ENCODE assay signal across 16 cellular contexts in genomic region chr15:44101944-44102343, GRCh38.
DNase-seq lines count a peak whose midpoint lies in the region; ATAC-seq, FAIRE-seq and TF ChIP-seq lines count a peak whose summit lies in the region.
"Had no signal": no experiment of that assay in that cellular context is flagged by ENCODE, and none has a peak within 500 bp of the region (broad histone marks: within the 10 kb centered on the region; RNA-seq: fewer than 3 reads in every experiment).

No MANE protein-coding gene starts in this region.

- FAIRE-seq in A549 (lab: Jason Lieb, UNC) (no peak), astrocyte (lab: Jason Lieb, UNC) (no peak)
- FAIRE-seq: TTC549 had no signal

- 54% methylated on average over 1 of the region's 1 CpG for WGBS in A549 (ENCODE audit: missing lambda C conversion rate)

- peaks cover 4% of the 10 kb centered on the region for H4K20me1 ChIP-seq in astrocyte (ENCODE audit: insufficient read depth, low read length)

- no peaks in the 10 kb centered on the region for H3K9me3 ChIP-seq in A549
- no peaks in the 10 kb centered on the region for H3K9me3 ChIP-seq in astrocyte (ENCODE audit: insufficient read depth, low read depth, low read length)
- H3K9me3 ChIP-seq in colonic mucosa, result no peaks in the 10 kb centered on the region
- H3K9me3 ChIP-seq: BE2C, suprapubic skin had no signal

- peaks cover 68% of the 10 kb centered on the region for H3K79me2 ChIP-seq in astrocyte (ENCODE audit: insufficient read depth, low read length)

- DNase-seq in A549 (ENCODE audit: low read depth in 1 of 2, low spot score in 1 of 2), result peak in 1 of 2 experiments; percentile 8
- peak; percentile 76 for DNase-seq in HS-27A (ENCODE audit: low read depth)
- DNase-seq in astrocyte (ENCODE audit: low read depth), result peak; percentile 96
- no peak for DNase-seq in glutamatergic neuron
- DNase-seq in stimulated activated CD4-positive, alpha-beta T cell treated with anti-CD3 and anti-CD28 coated beads, Interleukin-2, amount 100 ng/mL, for 48 hours, result no peak
- no peak for DNase-seq in colonic mucosa
- DNase-seq: activated T-cell treated with anti-CD3 and anti-CD28 coated beads, Interleukin-2, amount 50 U/mL, for 24 hours; BE2C; GF-D8 had no signal

- H3K27ac Mint-ChIP-seq in astrocyte (ENCODE audit: unreplicated experiment) (peak overlapping the region; percentile 94), glutamatergic neuron (ENCODE audit: unreplicated experiment) (peak overlapping the region; percentile 88)
- H3K27ac Mint-ChIP-seq: activated T-cell treated with anti-CD3 and anti-CD28 coated beads, Interleukin-2, amount 50 U/mL, for 24 hours; IgD-negative memory B cell; memory B cell had no signal

- H3K4me1 Mint-ChIP-seq in astrocyte (ENCODE audit: low read depth, unreplicated experiment) (peaks cover 37% of the 10 kb centered on the region), glutamatergic neuron (ENCODE audit: low read depth, unreplicated experiment) (peaks cover 28% of the 10 kb centered on the region)
- H3K4me1 Mint-ChIP-seq: central memory CD8-positive, alpha-beta T cell; IgD-negative memory B cell; memory B cell had no signal

- peak in 1 of 2 experiments; percentile 59; a peak in 3 of 6 replicates for ATAC-seq in A549
- ATAC-seq in HG03439 (IDR thresholded peaks at IDR 0.05; ENCODE audit: unreplicated experiment), result no peak
- ATAC-seq in GM19035 (IDR thresholded peaks at IDR 0.05; ENCODE audit: unreplicated experiment), result no peak

- peaks cover 38% of the 10 kb centered on the region for H3K4me1 ChIP-seq in A549
- H3K4me1 ChIP-seq in astrocyte (ENCODE audit: insufficient read depth, low read length), result peaks cover 32% of the 10 kb centered on the region
- no peaks in the 10 kb centered on the region for H3K4me1 ChIP-seq in colonic mucosa
- H3K4me1 ChIP-seq: BE2C, suprapubic skin had no signal

- TF ChIP-seq RAD21 in A549 (conservative IDR thresholded peaks at IDR 0.05 in 1 of 2, IDR thresholded peaks at IDR 0.05 in 1 of 2), result no peak

- TF ChIP-seq POLR2A in A549 (IDR thresholded peaks at IDR 0.05; ENCODE audit: low read length), result no peak

- no peaks in the 10 kb centered on the region for H3K27me3 Mint-ChIP-seq in astrocyte (ENCODE audit: low read depth, unreplicated experiment)
- H3K27me3 Mint-ChIP-seq in glutamatergic neuron (ENCODE audit: unreplicated experiment), result peaks cover 4% of the 10 kb centered on the region
- H3K27me3 Mint-ChIP-seq: IgD-negative memory B cell had no signal

- H3K9me3 Mint-ChIP-seq in astrocyte (ENCODE audit: unreplicated experiment), result no peaks in the 10 kb centered on the region
- H3K9me3 Mint-ChIP-seq in glutamatergic neuron (ENCODE audit: unreplicated experiment), result peaks cover 3% of the 10 kb centered on the region
- H3K9me3 Mint-ChIP-seq: activated T-cell treated with anti-CD3 and anti-CD28 coated beads, Interleukin-2, amount 50 U/mL, for 24 hours; central memory CD8-positive, alpha-beta T cell; IgD-negative memory B cell; memory B cell had no signal

- peak overlapping the region; percentile 84 for H3K4me2 ChIP-seq in A549
- H3K4me2 ChIP-seq in astrocyte (ENCODE audit: low read length), result peak overlapping the region; percentile 79

- H3K36me3 ChIP-seq in astrocyte (ENCODE audit: insufficient read depth, low read length) (no peaks in the 10 kb centered on the region), colonic mucosa (no peaks in the 10 kb centered on the region)
- H3K36me3 ChIP-seq: BE2C, suprapubic skin had no signal

- H3K36me3 Mint-ChIP-seq in astrocyte (ENCODE audit: low read depth, unreplicated experiment) (no peaks in the 10 kb centered on the region), glutamatergic neuron (ENCODE audit: unreplicated experiment) (no peaks in the 10 kb centered on the region)
- H3K36me3 Mint-ChIP-seq: IgD-negative memory B cell, memory B cell had no signal

- H3K9ac ChIP-seq in astrocyte (ENCODE audit: low read length), result peak overlapping the region; percentile 63
- no peak overlapping the region for H3K9ac ChIP-seq in colonic mucosa (ENCODE audit: low read depth in 2 of 2, low read length in 2 of 2)

- H3K4me3 Mint-ChIP-seq in astrocyte (ENCODE audit: unreplicated experiment), result no peak overlapping the region
- H3K4me3 Mint-ChIP-seq in glutamatergic neuron (ENCODE audit: unreplicated experiment), result no peak overlapping the region
- H3K4me3 Mint-ChIP-seq: activated T-cell treated with anti-CD3 and anti-CD28 coated beads, Interleukin-2, amount 50 U/mL, for 24 hours; central memory CD8-positive, alpha-beta T cell; IgD-negative memory B cell; memory B cell had no signal

- no peak overlapping the region for H2AFZ ChIP-seq in astrocyte (ENCODE audit: low read depth, low read length)

- TF ChIP-seq CTCF in A549 (IDR thresholded peaks at IDR 0.05) (no peak), astrocyte (IDR thresholded peaks at IDR 0.05; ENCODE audit: insufficient read depth, low read depth, low read length) (no peak), glutamatergic neuron (IDR thresholded peaks at IDR 0.05; ENCODE audit: partially characterized antibody, unreplicated experiment) (no peak), colonic mucosa (IDR thresholded peaks at IDR 0.05) (no peak)

- no peak for TF ChIP-seq EP300 in A549 (IDR thresholded peaks at IDR 0.05)

- POLR2A ChIA-PET in A549 (lab: Yijun Ruan, JAX), result no interaction called here

- intact Hi-C loops in colonic mucosa (cut with DNase I), result no loop called here

- H3K4me3 ChIP-seq in A549, result no peak overlapping the region
- no peak overlapping the region for H3K4me3 ChIP-seq in astrocyte (ENCODE audit: insufficient read depth, low read depth, low read length)
- H3K4me3 ChIP-seq in colonic mucosa, result no peak overlapping the region
- H3K4me3 ChIP-seq: suprapubic skin had no signal

- H3K27ac ChIP-seq in A549 (peak overlapping the region; percentile 58 to 72; a peak in 5 of 6 replicates), astrocyte (ENCODE audit: low read depth, low read length) (peak overlapping the region; percentile 92), colonic mucosa (no peak overlapping the region)
- H3K27ac ChIP-seq: suprapubic skin had no signal

- CTCF ChIA-PET in A549 (lab: Yijun Ruan, JAX), result interaction anchor here (0.7 to 1.3 kb wide), 3 partner anchors 32 to 198 kb away, joined by 3 to 4 read pairs (median 3); no protein-coding TSS in a partner anchor

- H3K27me3 ChIP-seq in astrocyte (ENCODE audit: insufficient read depth, low read length) (no peaks in the 10 kb centered on the region), colonic mucosa (no peaks in the 10 kb centered on the region)
- H3K27me3 ChIP-seq: BE2C, suprapubic skin had no signal

TF ChIP-seq in A549, 52 proteins besides CTCF, POLR2A, EP300 and RAD21:
- TF ChIP-seq KDM5A (IDR thresholded peaks at IDR 0.05), result no peak

Comparison
In these comparisons a context has a peak if more than half of its experiments do, and no peak if none do; other contexts are left out.
1. DNase-seq: peak in HS-27A (single experiment) and astrocyte (single experiment); none in glutamatergic neuron (single experiment), stimulated activated CD4-positive, alpha-beta T cell treated with anti-CD3 and anti-CD28 coated beads, Interleukin-2, amount 100 ng/mL, for 48 hours (0 of 2) and colonic mucosa (single experiment).